Comparison of ENCODE assay signal across 8 cellular contexts in the genomic region with DNA sequence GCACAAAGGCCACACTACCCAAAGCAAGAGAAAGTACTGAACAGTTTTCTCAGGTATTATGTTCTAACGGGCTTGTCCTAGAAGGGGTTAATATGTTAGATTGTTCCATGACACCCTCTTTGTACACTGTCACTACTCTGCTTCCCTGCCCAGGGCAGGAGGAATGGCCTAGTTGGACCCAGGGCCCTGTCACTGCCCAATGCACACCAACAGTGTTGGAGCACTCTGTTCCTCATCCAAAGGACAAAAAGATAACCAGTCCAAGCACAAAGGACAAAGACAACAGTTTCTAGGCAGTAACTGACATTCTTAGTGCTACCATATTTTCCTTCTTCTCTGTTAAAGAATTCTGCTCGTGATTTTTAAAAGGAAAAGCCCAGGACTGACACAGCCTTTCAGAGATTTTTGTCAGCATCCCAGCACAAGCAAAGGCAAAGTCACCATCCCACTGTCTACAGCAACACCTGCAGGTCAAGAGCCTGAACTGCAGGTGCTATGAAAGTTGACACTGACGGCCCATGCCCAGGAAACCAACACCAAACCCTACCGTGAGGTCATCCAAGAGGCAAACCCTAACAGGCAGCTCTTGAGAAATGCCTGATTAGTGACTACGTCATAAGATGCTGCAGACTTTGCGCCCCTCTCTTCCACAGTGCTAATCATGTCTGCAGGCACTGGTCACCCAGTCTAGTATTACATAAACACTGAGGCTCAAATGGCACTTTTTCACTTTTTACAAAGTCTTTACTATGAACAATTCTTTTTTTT. TPM values are rescaled to one million over a fixed set of nuclear protein-coding genes. Genes with fewer than 3 reads are reported as not detected.
DNase-seq lines count a peak whose midpoint lies in the region; ATAC-seq and TF ChIP-seq lines count a peak whose summit lies in the region.

No MANE protein-coding gene starts in this region.

- peak; percentile 91 for TF ChIP-seq CTCF in lower lobe of right lung (IDR thresholded peaks at IDR 0.05)

- intact Hi-C loops in lower lobe of right lung (cut with DNase I), result no loop called here

- no peaks in the 10 kb centered on the region for H3K27me3 ChIP-seq in lower lobe of right lung (ENCODE audit: low read depth)

- peaks cover 14% of the 10 kb centered on the region for H3K4me1 ChIP-seq in lower lobe of right lung

- DNase-seq in AG08395 (ENCODE audit: low spot score), result peak; percentile 89
- DNase-seq in NCI-H69 (lab: John Stamatoyannopoulos, UW), result peak; percentile 70
- peak; percentile 46 to 49 for DNase-seq in activated CD4-positive, alpha-beta T cell treated with anti-CD3 and anti-CD28 coated beads, Interleukin-2, amount 50 U/mL, for 4 hours
- DNase-seq in ecto neural progenitor cell (ENCODE audit: low spot score), result peak; percentile 73
- peak; percentile 49 for DNase-seq in lower lobe of right lung
- DNase-seq in stimulated activated CD8-positive, alpha-beta memory T cell treated with anti-CD3 and anti-CD28 coated beads, Interleukin-15, amount 100 ng/mL, for 24 hours (ENCODE audit: low read depth), result peak; percentile 12

- no peak overlapping the region for H3K4me3 ChIP-seq in lower lobe of right lung

- ATAC-seq in GM18511 (IDR thresholded peaks at IDR 0.05; ENCODE audit: unreplicated experiment) (peak; percentile 87), HG03280 (IDR thresholded peaks at IDR 0.05; ENCODE audit: unreplicated experiment) (peak; percentile 79), lower lobe of right lung (peak; percentile 90 to 95)

- H3K36me3 ChIP-seq in lower lobe of right lung, result peaks cover 96% of the 10 kb centered on the region

- H3K27ac ChIP-seq in lower lobe of right lung, result no peak overlapping the region

- H3K9me3 ChIP-seq in lower lobe of right lung, result no peaks in the 10 kb centered on the region

RNA-seq across cellular contexts. Expression of gene NUDCD3, which starts 13.2 kb away (rescaled TPM):
- total RNA-seq in lower lobe of right lung, result 87.6 TPM

Comparison
In these comparisons a context has a peak if more than half of its experiments do, and no peak if none do; other contexts are left out.
1. DNase-seq: peak in every context shown above with its lines; median percentile 89 in AG08395; 73 in ecto neural progenitor cell; 70 in NCI-H69; 49 in lower lobe of right lung; 48 in activated CD4-positive, alpha-beta T cell treated with anti-CD3 and anti-CD28 coated beads, Interleukin-2, amount 50 U/mL, for 4 hours; 12 in stimulated activated CD8-positive, alpha-beta memory T cell treated with anti-CD3 and anti-CD28 coated beads, Interleukin-15, amount 100 ng/mL, for 24 hours.